ENCODE assay signal across 11 cellular contexts in genomic region chr4:70531981-70532380, GRCh38. TPM values are rescaled to one million over a fixed set of nuclear protein-coding genes. Genes with fewer than 3 reads are reported as not detected.
DNase-seq lines count a peak whose midpoint lies in the region; ATAC-seq, FAIRE-seq and TF ChIP-seq lines count a peak whose summit lies in the region.
"Had no signal": no experiment of that assay in that cellular context is flagged by ENCODE, and none has a peak within 500 bp of the region (broad histone marks: within the 10 kb centered on the region; RNA-seq: fewer than 3 reads in every experiment).

No MANE protein-coding gene starts in this region.

- no peaks in the 10 kb centered on the region for H3K4me1 Mint-ChIP-seq in activated CD4-positive, alpha-beta T cell treated with anti-CD3 and anti-CD28 coated beads, Interleukin-2, amount 10 ng/mL, durations not matched to agents 7 days and 5 days
- no peaks in the 10 kb centered on the region for H3K4me1 Mint-ChIP-seq in activated CD8-positive, alpha-beta T cell treated with anti-CD3 and anti-CD28 coated beads, Interleukin-2, amount 10 ng/mL, durations not matched to agents 7 days and 5 days (ENCODE audit: low read depth)

- no peak overlapping the region for H3K27ac Mint-ChIP-seq in activated CD4-positive, alpha-beta T cell treated with anti-CD3 and anti-CD28 coated beads, Interleukin-2, amount 10 ng/mL, durations not matched to agents 7 days and 5 days
- no peak overlapping the region for H3K27ac Mint-ChIP-seq in activated CD8-positive, alpha-beta T cell treated with anti-CD3 and anti-CD28 coated beads, Interleukin-2, amount 10 ng/mL, durations not matched to agents 7 days and 5 days

- H3K4me3 Mint-ChIP-seq in activated CD4-positive, alpha-beta T cell treated with anti-CD3 and anti-CD28 coated beads, Interleukin-2, amount 10 ng/mL, durations not matched to agents 7 days and 5 days, result no peak overlapping the region
- no peak overlapping the region for H3K4me3 Mint-ChIP-seq in activated CD8-positive, alpha-beta T cell treated with anti-CD3 and anti-CD28 coated beads, Interleukin-2, amount 10 ng/mL, durations not matched to agents 7 days and 5 days

- FAIRE-seq in GM18507 (lab: Jason Lieb, UNC), result peak; percentile 39

- DNase-seq in GM18507 (ENCODE audit: extremely low spot score, insufficient read length, low read depth) (no peak), fibroblast of mammary gland (ENCODE audit: low read depth) (no peak), dedifferentiated amniotic fluid mesenchymal stem cell (ENCODE audit: extremely low spot score) (no peak)
- no peak for DNase-seq in activated CD4-positive, alpha-beta T cell treated with anti-CD3 and anti-CD28 coated beads, Interleukin-2, amount 10 ng/mL, durations not matched to agents 7 days and 5 days
- DNase-seq in stimulated activated CD4-positive, alpha-beta T cell treated with anti-CD3 and anti-CD28 coated beads, Interleukin-4, amount 100 ng/mL, for 24 hours, result no peak
- no peak for DNase-seq in activated CD8-positive, alpha-beta T cell treated with anti-CD3 and anti-CD28 coated beads, Interleukin-2, amount 10 ng/mL, durations not matched to agents 7 days and 5 days
- DNase-seq: NCI-H345 had no signal

- ATAC-seq in GM21717 (IDR thresholded peaks at IDR 0.05; ENCODE audit: unreplicated experiment) (peak; percentile 89), HG03439 (IDR thresholded peaks at IDR 0.05; ENCODE audit: unreplicated experiment) (peak; percentile 56)
- ATAC-seq in activated CD8-positive, alpha-beta T cell treated with anti-CD3 and anti-CD28 coated beads, Interleukin-2, amount 10 ng/mL, durations not matched to agents 7 days and 5 days, result no peak

- POLR2A ChIA-PET in activated CD4-positive, alpha-beta T cell treated with anti-CD3 and anti-CD28 coated beads, Interleukin-2, amount 10 ng/mL, durations not matched to agents 7 days and 5 days (lab: Charles Lee), result interaction anchor here (0.6 kb wide), 1 partner anchor 136 kb away, joined by 3 read pairs; no protein-coding TSS in a partner anchor
- POLR2A ChIA-PET in activated CD8-positive, alpha-beta T cell treated with anti-CD3 and anti-CD28 coated beads, Interleukin-2, amount 10 ng/mL, durations not matched to agents 7 days and 5 days (lab: Charles Lee), result no interaction called here

- CTCF ChIA-PET in activated CD4-positive, alpha-beta T cell treated with anti-CD3 and anti-CD28 coated beads, Interleukin-2, amount 10 ng/mL, durations not matched to agents 7 days and 5 days (lab: Charles Lee), result no interaction called here
- CTCF ChIA-PET in activated CD8-positive, alpha-beta T cell treated with anti-CD3 and anti-CD28 coated beads, Interleukin-2, amount 10 ng/mL, durations not matched to agents 7 days and 5 days (lab: Charles Lee), result interaction anchor here (1.2 to 1.6 kb wide), 3 partner anchors 9 to 29 kb away, joined by 3 to 4 read pairs (median 4); partner anchors contain the start of gene AMTN

- H3K9me3 Mint-ChIP-seq in activated CD4-positive, alpha-beta T cell treated with anti-CD3 and anti-CD28 coated beads, Interleukin-2, amount 10 ng/mL, durations not matched to agents 7 days and 5 days, result no peaks in the 10 kb centered on the region
- H3K9me3 Mint-ChIP-seq in activated CD8-positive, alpha-beta T cell treated with anti-CD3 and anti-CD28 coated beads, Interleukin-2, amount 10 ng/mL, durations not matched to agents 7 days and 5 days (ENCODE audit: insufficient read depth), result no peaks in the 10 kb centered on the region

- H3K36me3 Mint-ChIP-seq in activated CD4-positive, alpha-beta T cell treated with anti-CD3 and anti-CD28 coated beads, Interleukin-2, amount 10 ng/mL, durations not matched to agents 7 days and 5 days (ENCODE audit: low read depth), result no peaks in the 10 kb centered on the region
- H3K36me3 Mint-ChIP-seq in activated CD8-positive, alpha-beta T cell treated with anti-CD3 and anti-CD28 coated beads, Interleukin-2, amount 10 ng/mL, durations not matched to agents 7 days and 5 days (ENCODE audit: low read depth), result no peaks in the 10 kb centered on the region

- H3K27me3 Mint-ChIP-seq in activated CD4-positive, alpha-beta T cell treated with anti-CD3 and anti-CD28 coated beads, Interleukin-2, amount 10 ng/mL, durations not matched to agents 7 days and 5 days, result peaks cover 2% of the 10 kb centered on the region
- peaks cover 2% of the 10 kb centered on the region for H3K27me3 Mint-ChIP-seq in activated CD8-positive, alpha-beta T cell treated with anti-CD3 and anti-CD28 coated beads, Interleukin-2, amount 10 ng/mL, durations not matched to agents 7 days and 5 days (ENCODE audit: low read depth)

- no peak overlapping the region for H3K4me3 ChIP-seq in fibroblast of mammary gland (ENCODE audit: control insufficient read depth, low read depth, low read length)

- TF ChIP-seq CTCF in fibroblast of mammary gland (conservative IDR thresholded peaks at IDR 0.05; ENCODE audit: control insufficient read depth, insufficient read depth, low read depth, low read length), result peak; percentile 12

RNA-seq across cellular contexts. Expression of gene AMTN, which starts 13.6 kb away (rescaled TPM):
- not detected for total RNA-seq in activated CD4-positive, alpha-beta T cell treated with anti-CD3 and anti-CD28 coated beads, Interleukin-2, amount 10 ng/mL, durations not matched to agents 7 days and 5 days
- not detected for total RNA-seq in activated CD8-positive, alpha-beta T cell treated with anti-CD3 and anti-CD28 coated beads, Interleukin-2, amount 10 ng/mL, durations not matched to agents 7 days and 5 days
- total RNA-seq: T-helper 2 cell treated with Interferon-gamma antibody and Interleukin-4, amounts not matched to agents 100 ng/mL and 5 ng/mL, for 36 hours had no signal

RNA-seq across cellular contexts. Expression of gene MUC7, which starts 60.0 kb away (rescaled TPM):
- total RNA-seq in activated CD4-positive, alpha-beta T cell treated with anti-CD3 and anti-CD28 coated beads, Interleukin-2, amount 10 ng/mL, durations not matched to agents 7 days and 5 days, result not detected
- not detected for total RNA-seq in activated CD8-positive, alpha-beta T cell treated with anti-CD3 and anti-CD28 coated beads, Interleukin-2, amount 10 ng/mL, durations not matched to agents 7 days and 5 days
- total RNA-seq: Daoy; T-helper 2 cell treated with Interferon-gamma antibody and Interleukin-4, amounts not matched to agents 100 ng/mL and 5 ng/mL, for 36 hours had no signal
